ENCODE assay signal across 26 cellular contexts in the genomic region with DNA sequence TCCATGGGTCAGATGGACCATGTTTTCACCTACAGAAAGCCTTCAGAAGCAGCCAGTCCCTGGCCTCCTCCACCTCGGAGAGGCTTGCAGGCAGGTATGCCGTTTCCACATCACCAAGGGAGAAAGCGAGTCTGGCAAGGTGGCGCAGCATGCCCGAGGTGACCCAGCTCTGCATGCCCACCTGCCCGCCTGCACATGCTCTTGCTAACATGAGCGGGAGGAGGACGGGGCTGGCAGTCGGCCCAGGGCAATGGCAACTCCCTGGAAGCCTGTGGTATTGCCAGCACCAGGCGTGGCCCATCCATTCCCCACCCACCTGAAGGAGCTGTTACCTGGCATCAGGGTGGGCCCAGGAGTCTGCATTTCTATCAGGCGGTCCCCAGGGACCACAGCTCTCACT. TPM values are rescaled to one million over a fixed set of nuclear protein-coding genes. Genes with fewer than 3 reads are reported as not detected.
DNase-seq lines count a peak whose midpoint lies in the region; ATAC-seq, FAIRE-seq and TF ChIP-seq lines count a peak whose summit lies in the region.
"Had no signal": no experiment of that assay in that cellular context is flagged by ENCODE, and none has a peak within 500 bp of the region (broad histone marks: within the 10 kb centered on the region; RNA-seq: fewer than 3 reads in every experiment).

No MANE protein-coding gene starts in this region.

- H2BK12ac ChIP-seq in H1 (ENCODE audit: low read depth, low read length), result peak overlapping the region; percentile 43; the same call in 1 of the 2 replicates

- peaks cover 11% of the 10 kb centered on the region for H3K36me3 Mint-ChIP-seq in activated T-cell treated with anti-CD3 and anti-CD28 coated beads, Interleukin-2, amount 50 U/mL, for 24 hours (ENCODE audit: low read depth)

- no peak overlapping the region for H2AFZ ChIP-seq in OCI-LY7 (ENCODE audit: low read length)
- no peak overlapping the region for H2AFZ ChIP-seq in H1 (ENCODE audit: low read length)

- H3K4me1 ChIP-seq in BLaER1 treated with 17β-estradiol and CSF1 and Interleukin-3, amounts not matched to agents 10 nM and 100 nM, result peaks cover 71 to 93% (median 87%) of the 10 kb centered on the region in 10 experiments
- H3K4me1 ChIP-seq in OCI-LY7 (ENCODE audit: insufficient read depth, low read length, poor library complexity, severe bottlenecking) (peaks cover 60% of the 10 kb centered on the region), H1 (replicated peaks in 1 of 4; ENCODE audit: control insufficient read depth in 3 of 4, insufficient read depth in 4 of 4, low read length in 3 of 4) (peaks cover 0 to 20% (median 14%) of the 10 kb centered on the region in 4 experiments; a peak in 6 of 7 replicates), gastrocnemius medialis (peaks cover 32 to 37% of the 10 kb centered on the region in 2 donors)

- H3K79me2 ChIP-seq in OCI-LY7 (ENCODE audit: insufficient read depth, low read depth, low read length) (no peaks in the 10 kb centered on the region), H1 (ENCODE audit: control insufficient read depth in 1 of 2, insufficient read depth in 2 of 2, low read length in 2 of 2) (no peaks in the 10 kb centered on the region; a peak in 1 of 4 replicates)

- H2BK20ac ChIP-seq in H1 (ENCODE audit: low read length), result no peak overlapping the region

- no peak for TF ChIP-seq CTCF in OCI-LY7 (conservative IDR thresholded peaks at IDR 0.05; ENCODE audit: low read length)
- no peak for TF ChIP-seq CTCF in H1 (IDR thresholded peaks at IDR 0.05; ENCODE audit: control extremely low read depth in 1 of 3, insufficient read depth in 1 of 3, low read depth in 1 of 3, low read length in 3 of 3)
- no peak for TF ChIP-seq CTCF in gastrocnemius medialis (IDR thresholded peaks at IDR 0.05 in 4 of 5, conservative IDR thresholded peaks at IDR 0.05 in 1 of 5)

- no peak overlapping the region for H3K27ac Mint-ChIP-seq in activated T-cell treated with anti-CD3 and anti-CD28 coated beads, Interleukin-2, amount 50 U/mL, for 24 hours
- H3K27ac Mint-ChIP-seq: activated naive CD8-positive, alpha-beta T cell treated with anti-CD3 and anti-CD28 coated beads for 36 hours had no signal

- no peak for ATAC-seq in gastrocnemius medialis
- ATAC-seq: Panc1; stimulated activated naive CD8-positive, alpha-beta T cell treated with anti-CD3 and anti-CD28 coated beads, Interleukin-15, Interleukin-2, amounts not matched to agents 100 U/mL and 50 U/mL, for 24 hours had no signal

- no peak overlapping the region for H3K23ac ChIP-seq in H1 (ENCODE audit: insufficient read length)

- TF ChIP-seq RAD21 in H1 (IDR thresholded peaks at IDR 0.05 in 1 of 2, conservative IDR thresholded peaks at IDR 0.05 in 1 of 2; ENCODE audit: low read depth in 2 of 2, low read length in 2 of 2), result no peak

- H3K4me2 ChIP-seq in BLaER1 treated with 17β-estradiol and CSF1 and Interleukin-3, amounts not matched to agents 10 nM and 100 nM, result peak overlapping the region; percentile 82 to 100 (median 97)
- peak overlapping the region; percentile 39; the same call in 1 of the 2 replicates for H3K4me2 ChIP-seq in OCI-LY7 (ENCODE audit: low read length)
- H3K4me2 ChIP-seq in H1 (ENCODE audit: insufficient read depth in 1 of 2, low read depth in 2 of 2, low read length in 2 of 2), result no peak overlapping the region

- H2BK15ac ChIP-seq in H1 (ENCODE audit: low read length), result no peak overlapping the region

- H2BK5ac ChIP-seq in H1 (ENCODE audit: low read depth, low read length), result no peak overlapping the region

- CTCF ChIA-PET in OCI-LY7 (lab: Charles Lee; ENCODE audit: unreplicated experiment), result no interaction called here
- CTCF ChIA-PET in H1 (lab: Charles Lee; ENCODE audit: partially characterized antibody), result interaction anchor here (0.9 to 2.0 kb wide), 7 partner anchors 13 to 184 kb away, joined by 3 to 7 read pairs (median 3); no protein-coding TSS in a partner anchor

- peaks cover 11 to 19% (median 14%) of the 10 kb centered on the region in 11 experiments for H3K9me3 ChIP-seq in BLaER1 treated with 17β-estradiol and CSF1 and Interleukin-3, amounts not matched to agents 10 nM and 100 nM (replicated peaks in 1 of 11)
- H3K9me3 ChIP-seq in OCI-LY7 (ENCODE audit: low read length), result no peaks in the 10 kb centered on the region
- H3K9me3 ChIP-seq in H1 (ENCODE audit: insufficient read depth in 2 of 2, low read depth in 1 of 2, low read length in 1 of 2), result no peaks in the 10 kb centered on the region
- H3K9me3 ChIP-seq in gastrocnemius medialis, result no peaks in the 10 kb centered on the region
- H3K9me3 ChIP-seq: thyroid gland had no signal

- H3K23me2 ChIP-seq in H1 (ENCODE audit: low read depth, low read length), result peaks cover 16% of the 10 kb centered on the region; the same call in 1 of the 2 replicates

- peak overlapping the region; percentile 13 for H4K91ac ChIP-seq in H1 (replicated peaks; ENCODE audit: insufficient read length, low read length)

- H3K9me2 ChIP-seq in OCI-LY7 (ENCODE audit: insufficient read depth, low read length), result no peaks in the 10 kb centered on the region

- peaks cover 60% of the 10 kb centered on the region for H3K4me1 Mint-ChIP-seq in activated T-cell treated with anti-CD3 and anti-CD28 coated beads, Interleukin-2, amount 50 U/mL, for 24 hours (ENCODE audit: low read depth)

- TF ChIP-seq EP300 in H1 (IDR thresholded peaks at IDR 0.05; ENCODE audit: borderline replicate concordance in 1 of 2, low read depth in 2 of 2, low read length in 2 of 2), result no peak

- H3K4me3 ChIP-seq in BLaER1 treated with 17β-estradiol and CSF1 and Interleukin-3, amounts not matched to agents 10 nM and 100 nM, result 0 out of 20 replicates have a peak overlapping the region, but pooled peaks of 1 of the 10 experiments have one; percentile 5
- H3K4me3 ChIP-seq in OCI-LY7 (ENCODE audit: low read depth, low read length, poor library complexity, severe bottlenecking) (no peak overlapping the region), H1 (ENCODE audit: extremely low read depth in 1 of 4, insufficient read depth in 2 of 4, low read depth in 3 of 4, low read length in 4 of 4) (no peak overlapping the region), gastrocnemius medialis (no peak overlapping the region)
- H3K4me3 ChIP-seq: ascending aorta, cardiac muscle cell, thyroid gland had no signal

- no peak overlapping the region for H3K4ac ChIP-seq in H1 (replicated peaks; ENCODE audit: insufficient read length, low read depth, low read length)

- H4K5ac ChIP-seq in H1 (ENCODE audit: insufficient read length, low read depth, low read length), result no peak overlapping the region

- no peak overlapping the region for H2AK5ac ChIP-seq in H1 (ENCODE audit: low read depth, low read length)

- no peak overlapping the region for H4K8ac ChIP-seq in H1 (ENCODE audit: extremely low read depth, insufficient read depth, low read length)

- intact Hi-C loops in OCI-LY7 (cut with micrococcal nuclease; ENCODE audit: unreplicated experiment), result loop anchor here (5.0 kb wide), 1 partner anchor 75 kb away; no protein-coding TSS in a partner anchor
- intact Hi-C loops in gastrocnemius medialis (cut with DNase I; ENCODE audit: low total_unique reads), result no loop called here
- intact Hi-C loops in posterior vena cava (cut with DNase I), result no loop called here

- peak overlapping the region; percentile 10 to 94 (median 75); a peak in 21 of 22 replicates for H3K27ac ChIP-seq in BLaER1 treated with 17β-estradiol and CSF1 and Interleukin-3, amounts not matched to agents 10 nM and 100 nM
- H3K27ac ChIP-seq in OCI-LY7 (ENCODE audit: low read depth, low read length, poor library complexity, severe bottlenecking) (peak overlapping the region; percentile 46), H1 (ENCODE audit: low read depth, low read length) (no peak overlapping the region), gastrocnemius medialis (peak overlapping the region in 3 of 4 donors; percentile 95 to 99 (median 98))
- H3K27ac ChIP-seq: ascending aorta, cardiac muscle cell, thyroid gland had no signal

- TF ChIP-seq POLR2A in H1 (IDR thresholded peaks at IDR 0.05; ENCODE audit: control extremely low read depth in 1 of 2, low read depth in 2 of 2, low read length in 2 of 2), result no peak
- no peak for TF ChIP-seq POLR2A in gastrocnemius medialis (IDR thresholded peaks at IDR 0.05)

- POLR2A ChIA-PET in OCI-LY7 (lab: Charles Lee), result interaction anchor here (0.8 kb wide), 1 partner anchor 32 kb away, joined by 3 read pairs; no protein-coding TSS in a partner anchor
- POLR2A ChIA-PET in H1 (lab: Charles Lee; ENCODE audit: partially characterized antibody), result no interaction called here

- H3K27me3 ChIP-seq in BLaER1 treated with 17β-estradiol and CSF1 and Interleukin-3, amounts not matched to agents 10 nM and 100 nM, result no peaks in the 10 kb centered on the region
- peaks cover 0 to 13% (median 10%) of the 10 kb centered on the region in 4 experiments; a peak in 5 of 7 replicates for H3K27me3 ChIP-seq in H1 (replicated peaks in 1 of 4; ENCODE audit: control insufficient read depth in 3 of 4, extremely low read depth in 1 of 4, insufficient read depth in 3 of 4, low read length in 3 of 4)
- H3K27me3 ChIP-seq in gastrocnemius medialis, result no peaks in the 10 kb centered on the region
- H3K27me3 ChIP-seq: ascending aorta, cardiac muscle cell, thyroid gland had no signal

- no peaks in the 10 kb centered on the region; the same call in 1 of the 2 replicates for H3K79me1 ChIP-seq in H1 (ENCODE audit: low read depth, low read length)

- in situ Hi-C loops in gastrocnemius medialis (cut with MboI; ENCODE audit: low sequenced_read_pairs in 4 of 4), result no loop called here

- H3K4me3 Mint-ChIP-seq in activated T-cell treated with anti-CD3 and anti-CD28 coated beads, Interleukin-2, amount 50 U/mL, for 24 hours, result no peak overlapping the region
- H3K4me3 Mint-ChIP-seq: activated naive CD8-positive, alpha-beta T cell treated with anti-CD3 and anti-CD28 coated beads for 36 hours; dendritic cell treated with granulocyte-macrophage colony-stimulating factor and Interleukin-4, amounts not matched to agents 40 ng/mL and 50 ng/mL, for 4 days; neural crest cell had no signal

- H3K27me3 Mint-ChIP-seq in activated T-cell treated with anti-CD3 and anti-CD28 coated beads, Interleukin-2, amount 50 U/mL, for 24 hours, result no peaks in the 10 kb centered on the region
- H3K27me3 Mint-ChIP-seq: activated naive CD8-positive, alpha-beta T cell treated with anti-CD3 and anti-CD28 coated beads for 36 hours had no signal

- no TSS peak for BruUV-seq in OCI-LY7 (replicated peaks; lab: Mats Ljungman, UMichigan)

- no peak overlapping the region for H2BK120ac ChIP-seq in H1 (replicated peaks; ENCODE audit: low read depth, low read length)

- H3K14ac ChIP-seq in H1 (ENCODE audit: insufficient read length), result no peak overlapping the region

- DNase-seq in OCI-LY7 (ENCODE audit: low spot score), result no peak
- DNase-seq in H1 (ENCODE audit: low read depth in 1 of 2, low spot score in 2 of 2), result no peak
- DNase-seq in gastrocnemius medialis, result no peak
- DNase-seq in anterior cingulate cortex (lab: John Stamatoyannopoulos, UW), result no peak
- DNase-seq in NCI-H1930 (lab: John Stamatoyannopoulos, UW), result no peak
- no peak for DNase-seq in posterior vena cava (ENCODE audit: low spot score)
- DNase-seq in activated T-cell treated with anti-CD3 and anti-CD28 coated beads, Interleukin-2, amount 50 U/mL, for 24 hours, result no peak
- DNase-seq: activated CD4-positive, alpha-beta T cell treated with anti-CD3 and anti-CD28 coated beads, Interleukin-2, amount 50 U/mL, for 4 hours; activated naive CD8-positive, alpha-beta T cell treated with anti-CD3 and anti-CD28 coated beads for 36 hours; DMS153; NCI-H1694; NCI-H2171; NCI-H524; posterior cingulate gyrus; SIG-M5; stimulated activated naive CD8-positive, alpha-beta T cell treated with anti-CD3 and anti-CD28 coated beads, Interleukin-15, Interleukin-2, amounts not matched to agents 100 U/mL and 50 U/mL, for 24 hours; thyroid gland had no signal

- no peak for FAIRE-seq in H1 (lab: Jason Lieb, UNC)
- FAIRE-seq: G401.6, H54, islet of Langerhans had no signal

- peaks cover 0 to 4% (median 0%) of the 10 kb centered on the region in 11 experiments; a peak in 1 of 22 replicates for H3K36me3 ChIP-seq in BLaER1 treated with 17β-estradiol and CSF1 and Interleukin-3, amounts not matched to agents 10 nM and 100 nM
- no peaks in the 10 kb centered on the region for H3K36me3 ChIP-seq in OCI-LY7 (ENCODE audit: insufficient read depth, low read length)
- no peaks in the 10 kb centered on the region for H3K36me3 ChIP-seq in H1 (ENCODE audit: control insufficient read depth in 2 of 4, insufficient read depth in 4 of 4, low read length in 3 of 4)
- H3K36me3 ChIP-seq in gastrocnemius medialis, result no peaks in the 10 kb centered on the region
- H3K36me3 ChIP-seq: ascending aorta, cardiac muscle cell, thyroid gland had no signal

- no peaks in the 10 kb centered on the region for H3K9me3 Mint-ChIP-seq in activated T-cell treated with anti-CD3 and anti-CD28 coated beads, Interleukin-2, amount 50 U/mL, for 24 hours
- H3K9me3 Mint-ChIP-seq: dendritic cell treated with granulocyte-macrophage colony-stimulating factor and Interleukin-4, amounts not matched to agents 40 ng/mL and 50 ng/mL, for 4 days; neural crest cell had no signal

- H4K20me1 ChIP-seq in BLaER1 treated with 17β-estradiol and CSF1 and Interleukin-3, amounts not matched to agents 10 nM and 100 nM, result peaks cover 0 to 13% (median 0%) of the 10 kb centered on the region in 11 experiments; a peak in 8 of 22 replicates
- no peaks in the 10 kb centered on the region for H4K20me1 ChIP-seq in OCI-LY7 (ENCODE audit: insufficient read depth, low read length)
- H4K20me1 ChIP-seq in H1 (replicated peaks in 1 of 2; ENCODE audit: control insufficient read depth in 1 of 2, insufficient read depth in 2 of 2, low read length in 2 of 2), result peaks cover 0 to 2% of the 10 kb centered on the region in 2 experiments

- 91% methylated on average over 11 of the region's 11 CpGs; no CpG with 5 or more reads in 1 of the 2 experiments for WGBS in H1 (ENCODE audit: extremely low coverage in 1 of 2, insufficient coverage in 1 of 2, insufficient read length in 1 of 2, insufficient replicate concordance in 2 of 2, low coverage in 1 of 2, low lambda C conversion rate in 2 of 2, missing lambda C conversion rate in 1 of 2), 2 experiments

- H3K56ac ChIP-seq in H1 (replicated peaks; ENCODE audit: insufficient read length, low read depth, low read length), result no peak overlapping the region

- peak overlapping the region in 9 of 11 experiments; percentile 15 to 91 (median 62); a peak in 15 of 22 replicates for H3K9ac ChIP-seq in BLaER1 treated with 17β-estradiol and CSF1 and Interleukin-3, amounts not matched to agents 10 nM and 100 nM
- H3K9ac ChIP-seq in H1 (replicated peaks in 1 of 4; ENCODE audit: extremely low read depth in 1 of 4, low read depth in 3 of 4, low read length in 3 of 4), result no peak overlapping the region

- H3K18ac ChIP-seq in H1 (ENCODE audit: extremely low read depth, low read length), result no peak overlapping the region

RNA-seq across cellular contexts. Expression of gene NINJ1, which starts 3.3 kb away (rescaled TPM):
- total RNA-seq in OCI-LY7 (2014; rRNA removed; shearing (Covaris generic)), result 6.2 and 13.3 TPM in 2 replicates
- total RNA-seq in OCI-LY7 (2022) (18.1 and 18.3 TPM in 2 replicates), gastrocnemius medialis (10 to 100 TPM; 28.5 to 58.5 (median 45.7) TPM), posterior vena cava (10 to 100 TPM; 30.6 to 39.5 TPM)
- total RNA-seq in H1 (2021; fragmentation: NEBNext Ultra II Directional; extraction: Animal tissue kit (Norgen Biotek cat#: 25700)), result 28.2 TPM in 2 replicates
- polyA plus RNA-seq in H1 (2011; rRNA removed), result 65.6 and 88.0 TPM in 2 replicates
- polyA plus RNA-seq in H1 (2011; cell fraction: cytosol; rRNA removed), result 45.5 TPM
- 45.0 TPM for polyA plus RNA-seq in H1 (2011; cell fraction: nucleus; rRNA removed)
- 32.2 to 46.6 TPM (median 40.1 TPM) in 4 replicates for polyA plus RNA-seq in H1 (2012, experiment 1 of 2)
- polyA plus RNA-seq in H1 (2012, experiment 2 of 2), result 36.1 TPM
- 32.5 TPM for polyA plus RNA-seq in H1 (2013, experiment 1 of 2)
- 34.8 TPM for polyA plus RNA-seq in H1 (2013, experiment 2 of 2)
- polyA minus RNA-seq in H1 (2011; rRNA and poly(A)+ RNA removed), result 13.6 and 14.1 TPM in 2 replicates
- 17.8 TPM for polyA minus RNA-seq in H1 (2011; cell fraction: cytosol; rRNA and poly(A)+ RNA removed)
- 19.2 TPM for polyA minus RNA-seq in H1 (2011; cell fraction: nucleus; rRNA and poly(A)+ RNA removed)

RNA-seq across cellular contexts. Expression of gene CARD19, which starts 41.3 kb away (rescaled TPM):
- total RNA-seq in OCI-LY7 (2014; rRNA removed; shearing (Covaris generic)), result 18.4 and 26.8 TPM in 2 replicates
- total RNA-seq in OCI-LY7 (2022), result 13.4 and 15.8 TPM in 2 replicates
- 21.2 and 27.7 TPM in 2 replicates for total RNA-seq in H1 (2021; fragmentation: NEBNext Ultra II Directional; extraction: Animal tissue kit (Norgen Biotek cat#: 25700))
- 112 and 144 TPM in 2 replicates for polyA plus RNA-seq in H1 (2011; rRNA removed)
- polyA plus RNA-seq in H1 (2011; cell fraction: cytosol; rRNA removed), result 66.2 TPM
- polyA plus RNA-seq in H1 (2011; cell fraction: nucleus; rRNA removed), result 57.8 TPM
- polyA plus RNA-seq in H1 (2012, experiment 1 of 2), result 13.4 to 28.1 TPM (median 26.0 TPM) in 4 replicates
- 36.2 TPM for polyA plus RNA-seq in H1 (2012, experiment 2 of 2)
- polyA plus RNA-seq in H1 (2013, experiment 1 of 2), result 30.6 TPM
- 30.0 TPM for polyA plus RNA-seq in H1 (2013, experiment 2 of 2)
- polyA minus RNA-seq in H1 (2011; rRNA and poly(A)+ RNA removed), result 11.7 and 13.5 TPM in 2 replicates
- polyA minus RNA-seq in H1 (2011; cell fraction: cytosol; rRNA and poly(A)+ RNA removed), result 12.4 TPM
- polyA minus RNA-seq in H1 (2011; cell fraction: nucleus; rRNA and poly(A)+ RNA removed), result 10.4 TPM
- 10 to 100 TPM; 49.6 to 82.4 (median 70.9) TPM for total RNA-seq in gastrocnemius medialis
- 10 to 100 TPM; 40.8 to 43.0 TPM for total RNA-seq in posterior vena cava

RNA-seq across cellular contexts. Expression of gene WNK2, which starts 46.6 kb away (rescaled TPM):
- total RNA-seq in OCI-LY7 (2014; rRNA removed; shearing (Covaris generic)), result 118 and 142 TPM in 2 replicates
- 176 and 194 TPM in 2 replicates for total RNA-seq in OCI-LY7 (2022)
- total RNA-seq in H1 (2021; fragmentation: NEBNext Ultra II Directional; extraction: Animal tissue kit (Norgen Biotek cat#: 25700)), result 87.2 and 89.2 TPM in 2 replicates
- 12.0 and 20.6 TPM in 2 replicates for polyA plus RNA-seq in H1 (2011; rRNA removed)
- polyA plus RNA-seq in H1 (2011; cell fraction: cytosol; rRNA removed), result 11.5 TPM
- polyA plus RNA-seq in H1 (2011; cell fraction: nucleus; rRNA removed), result 51.7 TPM
- 69.6 to 91.7 TPM (median 76.7 TPM) in 4 replicates for polyA plus RNA-seq in H1 (2012, experiment 1 of 2)
- 42.2 TPM for polyA plus RNA-seq in H1 (2012, experiment 2 of 2)
- 48.8 TPM for polyA plus RNA-seq in H1 (2013, experiment 1 of 2)
- polyA plus RNA-seq in H1 (2013, experiment 2 of 2), result 43.7 TPM
- 22.2 and 25.3 TPM in 2 replicates for polyA minus RNA-seq in H1 (2011; rRNA and poly(A)+ RNA removed)
- 43.6 TPM for polyA minus RNA-seq in H1 (2011; cell fraction: cytosol; rRNA and poly(A)+ RNA removed)
- polyA minus RNA-seq in H1 (2011; cell fraction: nucleus; rRNA and poly(A)+ RNA removed), result 37.6 TPM
- 10 to 100 TPM; 11.3 to 43.0 (median 24.7) TPM for total RNA-seq in gastrocnemius medialis
- 10 to 100 TPM; 34.8 to 39.5 TPM for total RNA-seq in posterior vena cava
- total RNA-seq: ascending aorta had no signal

Comparison
In these comparisons a context has a peak if more than half of its experiments do, and no peak if none do; other contexts are left out.
1. H3K4me2 ChIP-seq: peak in BLaER1 treated with 17β-estradiol and CSF1 and Interleukin-3, amounts not matched to agents 10 nM and 100 nM (11 of 11) and OCI-LY7 (single experiment); none in H1 (0 of 2).
2. H3K9ac ChIP-seq: peak in BLaER1 treated with 17β-estradiol and CSF1 and Interleukin-3, amounts not matched to agents 10 nM and 100 nM (9 of 11); none in H1 (0 of 4).